Comparison of ENCODE assay signal across 1 cellular context in the genomic region with DNA sequence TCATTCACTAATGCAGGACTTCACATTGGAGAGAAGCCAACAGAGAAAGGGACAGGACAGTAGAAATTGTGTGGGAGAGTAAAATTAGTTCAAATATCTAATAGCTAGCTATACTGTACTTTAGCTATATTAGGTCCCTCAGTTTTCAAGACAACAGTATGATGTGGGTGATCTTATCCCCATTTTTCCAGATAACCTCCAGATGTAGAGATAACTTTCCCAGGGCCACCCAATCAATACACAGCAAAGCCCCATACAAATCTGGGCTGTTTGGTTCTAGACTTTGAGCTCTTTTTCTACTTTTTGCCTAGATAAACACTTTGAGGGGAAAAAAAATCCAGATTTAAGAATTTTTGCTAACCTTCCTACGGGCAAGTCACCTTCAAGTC.
TF ChIP-seq lines count a peak whose summit lies in the region.

No MANE protein-coding gene starts in this region.

TF ChIP-seq in GM12878, 131 proteins besides CTCF, POLR2A, EP300 and RAD21:
- TF ChIP-seq TAF1 (IDR thresholded peaks at IDR 0.05; ENCODE audit: borderline replicate concordance, low read depth, low read length) (no peak), SUPT20H (IDR thresholded peaks at IDR 0.05; ENCODE audit: borderline replicate concordance, control insufficient read depth, low read depth, low read length) (no peak)
- TF ChIP-seq, protein P1, sequence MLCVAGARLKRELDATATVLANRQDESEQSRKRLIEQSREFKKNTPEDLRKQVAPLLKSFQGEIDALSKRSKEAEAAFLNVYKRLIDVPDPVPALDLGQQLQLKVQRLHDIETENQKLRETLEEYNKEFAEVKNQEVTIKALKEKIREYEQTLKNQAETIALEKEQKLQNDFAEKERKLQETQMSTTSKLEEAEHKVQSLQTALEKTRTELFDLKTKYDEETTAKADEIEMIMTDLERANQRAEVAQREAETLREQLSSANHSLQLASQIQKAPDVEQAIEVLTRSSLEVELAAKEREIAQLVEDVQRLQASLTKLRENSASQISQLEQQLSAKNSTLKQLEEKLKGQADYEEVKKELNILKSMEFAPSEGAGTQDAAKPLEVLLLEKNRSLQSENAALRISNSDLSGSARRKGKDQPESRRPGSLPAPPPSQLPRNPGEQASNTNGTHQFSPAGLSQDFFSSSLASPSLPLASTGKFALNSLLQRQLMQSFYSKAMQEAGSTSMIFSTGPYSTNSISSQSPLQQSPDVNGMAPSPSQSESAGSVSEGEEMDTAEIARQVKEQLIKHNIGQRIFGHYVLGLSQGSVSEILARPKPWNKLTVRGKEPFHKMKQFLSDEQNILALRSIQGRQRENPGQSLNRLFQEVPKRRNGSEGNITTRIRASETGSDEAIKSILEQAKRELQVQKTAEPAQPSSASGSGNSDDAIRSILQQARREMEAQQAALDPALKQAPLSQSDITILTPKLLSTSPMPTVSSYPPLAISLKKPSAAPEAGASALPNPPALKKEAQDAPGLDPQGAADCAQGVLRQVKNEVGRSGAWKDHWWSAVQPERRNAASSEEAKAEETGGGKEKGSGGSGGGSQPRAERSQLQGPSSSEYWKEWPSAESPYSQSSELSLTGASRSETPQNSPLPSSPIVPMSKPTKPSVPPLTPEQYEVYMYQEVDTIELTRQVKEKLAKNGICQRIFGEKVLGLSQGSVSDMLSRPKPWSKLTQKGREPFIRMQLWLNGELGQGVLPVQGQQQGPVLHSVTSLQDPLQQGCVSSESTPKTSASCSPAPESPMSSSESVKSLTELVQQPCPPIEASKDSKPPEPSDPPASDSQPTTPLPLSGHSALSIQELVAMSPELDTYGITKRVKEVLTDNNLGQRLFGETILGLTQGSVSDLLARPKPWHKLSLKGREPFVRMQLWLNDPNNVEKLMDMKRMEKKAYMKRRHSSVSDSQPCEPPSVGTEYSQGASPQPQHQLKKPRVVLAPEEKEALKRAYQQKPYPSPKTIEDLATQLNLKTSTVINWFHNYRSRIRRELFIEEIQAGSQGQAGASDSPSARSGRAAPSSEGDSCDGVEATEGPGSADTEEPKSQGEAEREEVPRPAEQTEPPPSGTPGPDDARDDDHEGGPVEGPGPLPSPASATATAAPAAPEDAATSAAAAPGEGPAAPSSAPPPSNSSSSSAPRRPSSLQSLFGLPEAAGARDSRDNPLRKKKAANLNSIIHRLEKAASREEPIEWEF (IDR thresholded peaks at IDR 0.05; ENCODE audit: insufficient replicate concordance, low read depth, low read length), result no peak
